In genomic region chr12:55687746-55688145, GRCh38 we compare ENCODE assay signal across 17 cellular contexts. TPM values are rescaled to one million over a fixed set of nuclear protein-coding genes. Genes with fewer than 3 reads are reported as not detected.
DNase-seq lines count a peak whose midpoint lies in the region; ATAC-seq and TF ChIP-seq lines count a peak whose summit lies in the region.
"Had no signal": no experiment of that assay in that cellular context is flagged by ENCODE, and none has a peak within 500 bp of the region (broad histone marks: within the 10 kb centered on the region; RNA-seq: fewer than 3 reads in every experiment).

No MANE protein-coding gene starts in this region.

- no peak overlapping the region for H3K4me3 Mint-ChIP-seq in central memory CD8-positive, alpha-beta T cell
- H3K4me3 Mint-ChIP-seq in CD4-positive, alpha-beta memory T cell: peak overlapping the region in 1 of 8 donors; percentile 11
- H3K4me3 Mint-ChIP-seq: activated CD4-positive, alpha-beta T cell treated with anti-CD3 and anti-CD28 coated beads, Interleukin-2, amount 10 ng/mL, durations not matched to agents 7 days and 5 days had no signal

- H3K4me3 ChIP-seq in Peyer's patch: no peak overlapping the region
- H3K4me3 ChIP-seq in CD4-positive, alpha-beta memory T cell (ENCODE audit: low read length in 2 of 2): no peak overlapping the region
- H3K4me3 ChIP-seq: adrenal gland, esophagus squamous epithelium, lung had no signal

- no peaks in the 10 kb centered on the region for H3K4me1 Mint-ChIP-seq in central memory CD8-positive, alpha-beta T cell
- peaks cover 5 to 11% (median 6%) of the 10 kb centered on the region in 4 donors for H3K4me1 Mint-ChIP-seq in CD4-positive, alpha-beta memory T cell
- H3K4me1 Mint-ChIP-seq: activated CD4-positive, alpha-beta T cell treated with anti-CD3 and anti-CD28 coated beads, Interleukin-2, amount 10 ng/mL, durations not matched to agents 7 days and 5 days had no signal

- TF ChIP-seq CTCF in Peyer's patch (IDR thresholded peaks at IDR 0.05): no peak

- no peaks in the 10 kb centered on the region for H3K4me1 ChIP-seq in Peyer's patch
- no peaks in the 10 kb centered on the region for H3K4me1 ChIP-seq in CD4-positive, alpha-beta memory T cell (ENCODE audit: insufficient read depth, low read length)
- H3K4me1 ChIP-seq: adrenal gland, esophagus squamous epithelium had no signal

- H3K9me3 ChIP-seq in Peyer's patch: no peaks in the 10 kb centered on the region
- H3K9me3 ChIP-seq in CD4-positive, alpha-beta memory T cell (ENCODE audit: control insufficient read depth in 1 of 2, low read length in 2 of 2): no peaks in the 10 kb centered on the region
- H3K9me3 ChIP-seq: adrenal gland, esophagus squamous epithelium, neutrophil had no signal

- ATAC-seq in HG02759 (IDR thresholded peaks at IDR 0.05; ENCODE audit: unreplicated experiment): peak; percentile 49
- ATAC-seq in central memory CD8-positive, alpha-beta T cell (replicated peaks; ENCODE audit: extremely low read depth, poor library complexity, severe bottlenecking): no peak

- H3K27me3 ChIP-seq in Peyer's patch: no peaks in the 10 kb centered on the region
- no peaks in the 10 kb centered on the region for H3K27me3 ChIP-seq in CD4-positive, alpha-beta memory T cell (ENCODE audit: insufficient read depth, low read length)
- H3K27me3 ChIP-seq: adrenal gland, esophagus squamous epithelium, neutrophil had no signal

- peaks cover 0 to 19% (median 0%) of the 10 kb centered on the region in 3 donors for H3K36me3 ChIP-seq in Peyer's patch
- H3K36me3 ChIP-seq in CD4-positive, alpha-beta memory T cell (ENCODE audit: insufficient read depth, low read length): no peaks in the 10 kb centered on the region
- H3K36me3 ChIP-seq: adrenal gland, neutrophil had no signal

- POLR2A ChIA-PET in CD4-positive, alpha-beta memory T cell (lab: Charles Lee; ENCODE audit: partially characterized antibody): no interaction called here

- peak; percentile 46 for DNase-seq in activated naive CD4-positive, alpha-beta T cell treated with Interleukin-2 at 50 U/mL for 16 hours
- no peak for DNase-seq in activated naive CD4-positive, alpha-beta T cell treated with anti-CD3 and anti-CD28 coated beads, Interleukin-2, amount 50 U/mL, for 16 hours
- DNase-seq in central memory CD8-positive, alpha-beta T cell (ENCODE audit: low spot score in 2 of 2): no peak
- peak; percentile 12 to 33 for DNase-seq in stimulated activated CD8-positive, alpha-beta memory T cell treated with anti-CD3 and anti-CD28 coated beads, Interleukin-7, amount 100 ng/mL, for 4 hours (ENCODE audit: low read depth in 2 of 2)
- DNase-seq in Peyer's patch (no peak), pons (ENCODE audit: low spot score) (no peak)
- no peak for DNase-seq in CD4-positive, alpha-beta memory T cell
- DNase-seq: activated CD4-positive, alpha-beta T cell treated with anti-CD3 and anti-CD28 coated beads, Interleukin-2, amount 10 ng/mL, durations not matched to agents 7 days and 5 days; esophagus squamous epithelium; NCI-H1694; NCI-H526; small intestine had no signal

- peak overlapping the region; percentile 29 for H3K27ac Mint-ChIP-seq in central memory CD8-positive, alpha-beta T cell (ENCODE audit: low read depth)
- H3K27ac Mint-ChIP-seq in CD4-positive, alpha-beta memory T cell: no peak overlapping the region
- H3K27ac Mint-ChIP-seq: activated CD4-positive, alpha-beta T cell treated with anti-CD3 and anti-CD28 coated beads, Interleukin-2, amount 10 ng/mL, durations not matched to agents 7 days and 5 days had no signal

- CTCF ChIA-PET in CD4-positive, alpha-beta memory T cell (lab: Charles Lee; ENCODE audit: partially characterized antibody): no interaction called here

- intact Hi-C loops in CD4-positive, alpha-beta memory T cell (cut with micrococcal nuclease): no loop called here

- no peaks in the 10 kb centered on the region for H3K9me3 Mint-ChIP-seq in central memory CD8-positive, alpha-beta T cell
- H3K9me3 Mint-ChIP-seq in CD4-positive, alpha-beta memory T cell: no peaks in the 10 kb centered on the region
- H3K9me3 Mint-ChIP-seq: activated CD4-positive, alpha-beta T cell treated with anti-CD3 and anti-CD28 coated beads, Interleukin-2, amount 10 ng/mL, durations not matched to agents 7 days and 5 days had no signal

- peaks cover 3% of the 10 kb centered on the region for H3K36me3 Mint-ChIP-seq in central memory CD8-positive, alpha-beta T cell (ENCODE audit: insufficient read depth)
- H3K36me3 Mint-ChIP-seq in CD4-positive, alpha-beta memory T cell: no peaks in the 10 kb centered on the region

- no peak for TF ChIP-seq POLR2A in Peyer's patch (IDR thresholded peaks at IDR 0.05)

- no peak overlapping the region for H3K27ac ChIP-seq in Peyer's patch
- no peak overlapping the region for H3K27ac ChIP-seq in CD4-positive, alpha-beta memory T cell (ENCODE audit: low read depth, low read length)
- H3K27ac ChIP-seq: adrenal gland, esophagus squamous epithelium, neutrophil had no signal

- H3K27me3 Mint-ChIP-seq in central memory CD8-positive, alpha-beta T cell: peaks cover 23% of the 10 kb centered on the region
- peaks cover 1 to 6% of the 10 kb centered on the region in 2 donors for H3K27me3 Mint-ChIP-seq in CD4-positive, alpha-beta memory T cell

RNA-seq across cellular contexts. Expression of gene ITGA7, which starts 20.0 kb away (rescaled TPM):
- 10 to 100 TPM; 13.1 to 29.0 (median 27.0) TPM for total RNA-seq in Peyer's patch
- 1 to 10 TPM; 2.5 to 2.9 TPM for total RNA-seq in CD4-positive, alpha-beta memory T cell
- polyA plus RNA-seq in CD4-positive, alpha-beta memory T cell: not detected

RNA-seq across cellular contexts. Expression of gene BLOC1S1, which starts 28.1 kb away (rescaled TPM):
- 100 to 1,000 TPM in 3 of 4 donors, 10 to 100 TPM in 1; 72.6 to 332 (median 248) TPM for total RNA-seq in Peyer's patch
- total RNA-seq in CD4-positive, alpha-beta memory T cell: 10 to 100 TPM; 80.3 to 87.0 TPM
- polyA plus RNA-seq in CD4-positive, alpha-beta memory T cell: 10 to 100 TPM; 75.1 to 87.1 TPM

RNA-seq across cellular contexts. Expression of gene RDH5, which starts 32.4 kb away (rescaled TPM):
- 100 to 1,000 TPM in 1 of 4 donors, 10 to 100 TPM in 3; 47.0 to 113 (median 90.9) TPM for total RNA-seq in Peyer's patch
- total RNA-seq in CD4-positive, alpha-beta memory T cell: 10 to 100 TPM; 29.9 to 32.5 TPM
- polyA plus RNA-seq in CD4-positive, alpha-beta memory T cell: 1 to 10 TPM; 1.4 to 1.8 TPM

RNA-seq across cellular contexts. Expression of gene CD63, which starts 41.1 kb away (rescaled TPM):
- 100 to 1,000 TPM; 139 to 433 (median 351) TPM for total RNA-seq in Peyer's patch
- 10 to 100 TPM; 76.4 to 79.7 TPM for total RNA-seq in CD4-positive, alpha-beta memory T cell
- polyA plus RNA-seq in CD4-positive, alpha-beta memory T cell: 100 to 1,000 TPM; 191 to 349 TPM

RNA-seq across cellular contexts. Expression of gene OR10P1, which starts 51.1 kb away (rescaled TPM):
- not detected for total RNA-seq in Peyer's patch
- not detected for total RNA-seq in CD4-positive, alpha-beta memory T cell
- polyA plus RNA-seq in CD4-positive, alpha-beta memory T cell: not detected
- total RNA-seq: activated CD4-positive, alpha-beta T cell treated with anti-CD3 and anti-CD28 coated beads, Interleukin-2, amount 10 ng/mL, durations not matched to agents 7 days and 5 days; adrenal gland; esophagus squamous epithelium; lung had no signal
- polyA plus RNA-seq: adrenal gland, AG04450, lung, small intestine had no signal

Comparison
In these comparisons a context has a peak if more than half of its experiments do, and no peak if none do; other contexts are left out.
1. DNase-seq: peak in activated naive CD4-positive, alpha-beta T cell treated with Interleukin-2 at 50 U/mL for 16 hours (single experiment) and stimulated activated CD8-positive, alpha-beta memory T cell treated with anti-CD3 and anti-CD28 coated beads, Interleukin-7, amount 100 ng/mL, for 4 hours (2 of 2); none in activated naive CD4-positive, alpha-beta T cell treated with anti-CD3 and anti-CD28 coated beads, Interleukin-2, amount 50 U/mL, for 16 hours (single experiment), central memory CD8-positive, alpha-beta T cell (0 of 2), Peyer's patch (0 of 3), pons (single experiment) and CD4-positive, alpha-beta memory T cell (0 of 5).